Comparison of ENCODE assay signal across 8 cellular contexts in genomic region chr2:180124273-180124881, GRCh38.
A peak's percentile ranks its signal among the peaks of the same experiment; 100 is the strongest.
DNase-seq lines count a peak whose midpoint lies in the region; ATAC-seq and FAIRE-seq lines count a peak whose summit lies in the region.

No MANE protein-coding gene starts in this region.

- ATAC-seq in HG02870 (IDR thresholded peaks at IDR 0.05; ENCODE audit: unreplicated experiment) (peak; percentile 61), HG03457 (IDR thresholded peaks at IDR 0.05; ENCODE audit: unreplicated experiment) (no peak)

- DNase-seq in Ammon's horn (ENCODE audit: low spot score) (peak; percentile 67), GM18507 (ENCODE audit: extremely low spot score, insufficient read length, low read depth) (no peak), NCI-H1930 (lab: John Stamatoyannopoulos, UW) (peak; percentile 28 to 65), germinal center (ENCODE audit: low spot score) (peak; percentile 24), retina (peak; percentile 68)

- peak; percentile 29 for FAIRE-seq in GM18507 (lab: Jason Lieb, UNC)
- FAIRE-seq in TTC549 (lab: Jason Lieb, UNC) = peak; percentile 66
